Comparison of ENCODE assay signal across 1 cellular context in the genomic region with DNA sequence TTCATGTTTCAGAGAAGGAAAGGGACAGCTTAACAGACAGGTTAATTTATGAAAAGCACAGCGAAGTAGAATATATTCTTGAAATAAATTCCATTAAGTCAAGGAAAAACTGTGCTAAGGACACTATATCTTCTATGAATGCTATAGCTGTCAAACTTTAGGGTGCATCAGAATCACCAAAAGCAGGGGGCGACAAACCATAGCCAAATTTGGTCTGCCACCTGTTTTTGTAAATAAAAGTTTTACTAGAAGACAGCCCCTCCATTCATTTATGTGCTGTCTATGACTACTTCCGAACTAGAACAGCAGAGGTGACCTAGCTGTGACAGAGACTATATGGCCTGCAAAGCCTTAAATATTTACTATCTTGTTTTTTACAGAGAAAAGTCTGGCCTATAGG.
TF ChIP-seq lines count a peak whose summit lies in the region.

No MANE protein-coding gene starts in this region.

TF ChIP-seq in GM23338, 12 proteins besides CTCF, POLR2A, EP300 and RAD21 (continued from another document):
- TF ChIP-seq REST (IDR thresholded peaks at IDR 0.05; ENCODE audit: unreplicated experiment) (no peak), EZH2 (IDR thresholded peaks at IDR 0.05; ENCODE audit: low read depth, unreplicated experiment) (no peak), JUNB (IDR thresholded peaks at IDR 0.05; ENCODE audit: unreplicated experiment) (no peak), NANOG (IDR thresholded peaks at IDR 0.05; ENCODE audit: borderline replicate concordance) (no peak), STAT1 (IDR thresholded peaks at IDR 0.05; ENCODE audit: unreplicated experiment) (no peak), ZNF114 (CRISPR knock-in tag; IDR thresholded peaks at IDR 0.05) (no peak), POLR2AphosphoS5 (IDR thresholded peaks at IDR 0.05; ENCODE audit: low read depth) (no peak)
- TF ChIP-seq, protein P1, sequence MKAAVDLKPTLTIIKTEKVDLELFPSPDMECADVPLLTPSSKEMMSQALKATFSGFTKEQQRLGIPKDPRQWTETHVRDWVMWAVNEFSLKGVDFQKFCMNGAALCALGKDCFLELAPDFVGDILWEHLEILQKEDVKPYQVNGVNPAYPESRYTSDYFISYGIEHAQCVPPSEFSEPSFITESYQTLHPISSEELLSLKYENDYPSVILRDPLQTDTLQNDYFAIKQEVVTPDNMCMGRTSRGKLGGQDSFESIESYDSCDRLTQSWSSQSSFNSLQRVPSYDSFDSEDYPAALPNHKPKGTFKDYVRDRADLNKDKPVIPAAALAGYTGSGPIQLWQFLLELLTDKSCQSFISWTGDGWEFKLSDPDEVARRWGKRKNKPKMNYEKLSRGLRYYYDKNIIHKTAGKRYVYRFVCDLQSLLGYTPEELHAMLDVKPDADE (IDR thresholded peaks at IDR 0.05) = no peak
